1 cellular context compared by ENCODE assay signal in the genomic region with DNA sequence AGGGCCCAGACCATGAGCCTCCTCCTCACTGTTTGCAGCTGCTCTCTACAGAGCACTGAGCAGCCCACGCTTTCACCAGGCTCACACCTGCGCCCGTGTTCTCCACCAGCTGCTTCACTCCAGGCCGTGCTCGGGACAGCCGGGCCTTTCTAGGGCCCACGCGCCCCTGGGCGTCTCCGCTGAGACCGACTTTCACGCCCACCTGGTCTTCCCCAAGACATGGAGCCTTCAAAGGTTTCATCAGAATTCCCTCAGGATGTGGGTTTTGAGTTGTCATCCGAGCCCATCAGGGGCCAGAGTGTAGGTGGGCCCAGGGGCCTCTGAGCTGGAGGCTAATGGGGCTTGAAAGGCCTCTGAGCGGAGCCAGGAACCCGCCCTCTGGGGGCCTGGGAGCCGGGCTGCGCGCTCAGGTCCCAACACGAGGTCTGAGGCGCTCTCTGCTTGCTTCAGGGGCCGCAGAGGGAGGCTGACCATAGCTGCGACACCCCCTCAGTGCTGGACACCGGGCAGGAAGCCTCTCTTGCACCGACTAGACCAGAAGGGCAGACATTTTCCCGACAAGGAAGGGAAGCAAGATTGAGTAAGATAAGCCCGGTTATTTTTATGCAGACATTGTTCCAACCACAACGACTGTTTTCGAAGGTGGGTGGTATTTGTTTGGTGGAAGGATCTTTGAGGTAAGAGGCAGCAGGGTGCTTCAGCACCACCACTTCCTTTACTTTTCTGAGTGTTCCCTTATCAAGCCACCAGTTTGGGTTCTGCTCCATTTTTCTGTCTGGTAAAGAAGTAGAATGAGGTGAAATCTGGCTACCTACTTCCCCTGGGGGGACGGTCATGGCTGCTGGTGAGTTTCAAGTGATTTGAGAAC.
TF ChIP-seq lines count a peak whose summit lies in the region.

No MANE protein-coding gene starts in this region.

TF ChIP-seq in IMR-90, 13 proteins besides CTCF, POLR2A, EP300 and RAD21 (continued from another document):
- no peak for TF ChIP-seq ELK1 (IDR thresholded peaks at IDR 0.05; ENCODE audit: borderline replicate concordance, low read depth, low read length)
- no peak for TF ChIP-seq MAZ (IDR thresholded peaks at IDR 0.05; ENCODE audit: borderline replicate concordance, low read depth, low read length)
- TF ChIP-seq, protein P1, sequence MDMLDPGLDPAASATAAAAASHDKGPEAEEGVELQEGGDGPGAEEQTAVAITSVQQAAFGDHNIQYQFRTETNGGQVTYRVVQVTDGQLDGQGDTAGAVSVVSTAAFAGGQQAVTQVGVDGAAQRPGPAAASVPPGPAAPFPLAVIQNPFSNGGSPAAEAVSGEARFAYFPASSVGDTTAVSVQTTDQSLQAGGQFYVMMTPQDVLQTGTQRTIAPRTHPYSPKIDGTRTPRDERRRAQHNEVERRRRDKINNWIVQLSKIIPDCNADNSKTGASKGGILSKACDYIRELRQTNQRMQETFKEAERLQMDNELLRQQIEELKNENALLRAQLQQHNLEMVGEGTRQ (IDR thresholded peaks at IDR 0.05; ENCODE audit: low read depth, low read length), result no peak
- TF ChIP-seq MAFK (IDR thresholded peaks at IDR 0.05; ENCODE audit: low read depth, low read length), result no peak
- no peak for TF ChIP-seq SMC3 (IDR thresholded peaks at IDR 0.05; ENCODE audit: low read depth, low read length)
